Comparison of ENCODE assay signal across 8 cellular contexts in genomic region chr19:49816616-49817015, GRCh38. TPM values are rescaled to one million over a fixed set of nuclear protein-coding genes. Genes with fewer than 3 reads are reported as not detected.
A peak's percentile ranks its signal among the peaks of the same experiment; 100 is the strongest.
DNase-seq lines count a peak whose midpoint lies in the region; ATAC-seq and TF ChIP-seq lines count a peak whose summit lies in the region.

No MANE protein-coding gene starts in this region.

- H3K4me2 ChIP-seq in Karpas-422 (ENCODE audit: low read depth, low read length, poor library complexity, severe bottlenecking) = peak overlapping the region; percentile 77
- H3K4me2 ChIP-seq in mesendoderm (ENCODE audit: low read length) = no peak overlapping the region

- no peak overlapping the region for H3K56ac ChIP-seq in mesendoderm (ENCODE audit: low read length)

- H2BK120ac ChIP-seq in mesendoderm (ENCODE audit: low read depth, low read length) = no peak overlapping the region

- no peak overlapping the region for H3K18ac ChIP-seq in mesendoderm (ENCODE audit: low read length)

- H4K5ac ChIP-seq in mesendoderm (ENCODE audit: low read length) = no peak overlapping the region

- no peaks in the 10 kb centered on the region for H3K9me2 ChIP-seq in Karpas-422 (replicated peaks; ENCODE audit: insufficient read depth, low read length)

- H2AFZ ChIP-seq in Karpas-422 (ENCODE audit: low read length) = no peak overlapping the region

- TF ChIP-seq CTCF in 22Rv1 (IDR thresholded peaks at IDR 0.05) (no peak), dorsolateral prefrontal cortex (IDR thresholded peaks at IDR 0.05 in 54 of 56, conservative IDR thresholded peaks at IDR 0.05 in 2 of 56; ENCODE audit: low read depth in 1 of 56, partially characterized antibody in 56 of 56) (no peak), neural crest cell (conservative IDR thresholded peaks at IDR 0.05) (no peak)

- H3K23ac ChIP-seq in mesendoderm (ENCODE audit: low read length) = no peak overlapping the region

- H3K36me3 Mint-ChIP-seq in neural crest cell (ENCODE audit: low read depth) = no peaks in the 10 kb centered on the region

- no peaks in the 10 kb centered on the region for H3K27me3 Mint-ChIP-seq in neural crest cell (ENCODE audit: low read depth)

- H2BK15ac ChIP-seq in mesendoderm (replicated peaks; ENCODE audit: low read depth) = no peak overlapping the region

- H3K36me3 ChIP-seq in Karpas-422 (ENCODE audit: insufficient read depth, low read length) (peaks cover 7% of the 10 kb centered on the region; the same call in 1 of the 2 replicates), mesendoderm (ENCODE audit: control insufficient read depth, insufficient read depth, low read length) (no peaks in the 10 kb centered on the region)

- H3K79me2 ChIP-seq in Karpas-422 (ENCODE audit: low read length) = peaks cover 32% of the 10 kb centered on the region
- H3K79me2 ChIP-seq in mesendoderm (ENCODE audit: control insufficient read depth, insufficient read depth, low read length) = peaks cover 11% of the 10 kb centered on the region

- H4K20me1 ChIP-seq in Karpas-422 (ENCODE audit: insufficient read depth, low read depth, low read length) = no peaks in the 10 kb centered on the region

- H3K4me1 Mint-ChIP-seq in neural crest cell = peaks cover 52% of the 10 kb centered on the region

- no peak for ATAC-seq in left colon

- no peak overlapping the region for H3K27ac Mint-ChIP-seq in neural crest cell (ENCODE audit: unreplicated experiment)

- H3K27ac ChIP-seq in 22Rv1 = peak overlapping the region; percentile 82
- 0 out of 2 replicates have a peak overlapping the region, but pooled peaks have one; percentile 45 for H3K27ac ChIP-seq in Karpas-422 (ENCODE audit: low read length)
- H3K27ac ChIP-seq in dorsolateral prefrontal cortex = peak overlapping the region; percentile 63 to 100 (median 98)
- no peak overlapping the region for H3K27ac ChIP-seq in mesendoderm (ENCODE audit: low read depth, low read length)

- no peaks in the 10 kb centered on the region for H3K9me3 Mint-ChIP-seq in neural crest cell

- H3K4me1 ChIP-seq in Karpas-422 (ENCODE audit: low read length) (peaks cover 31% of the 10 kb centered on the region), mesendoderm (ENCODE audit: control insufficient read depth, low read depth, low read length) (no peaks in the 10 kb centered on the region)

- H2BK5ac ChIP-seq in mesendoderm (ENCODE audit: low read length) = no peak overlapping the region

- H3K9ac ChIP-seq in Karpas-422 (ENCODE audit: low read length) (no peak overlapping the region), mesendoderm (ENCODE audit: low read length) (no peak overlapping the region)

- H3K4me3 ChIP-seq in Karpas-422 (ENCODE audit: low read length) = no peak overlapping the region
- H3K4me3 ChIP-seq in dorsolateral prefrontal cortex = peak overlapping the region in 38 of 59 donors; percentile 58 to 97 (median 88)
- no peak overlapping the region for H3K4me3 ChIP-seq in mesendoderm (ENCODE audit: low read length)

- no peak overlapping the region for H3K4ac ChIP-seq in mesendoderm (ENCODE audit: low read depth, low read length)

- H3K4me3 Mint-ChIP-seq in neural crest cell = peak overlapping the region; percentile 65

- no peaks in the 10 kb centered on the region for H3K9me3 ChIP-seq in Karpas-422 (ENCODE audit: low read length)

- H4K8ac ChIP-seq in mesendoderm (ENCODE audit: low read depth, low read length) = no peak overlapping the region

- intact Hi-C loops in dorsolateral prefrontal cortex (cut with DNase I) = no loop called here
- intact Hi-C loops in left colon (cut with DNase I, micrococcal nuclease) = no loop called here

- H3K79me1 ChIP-seq in mesendoderm (ENCODE audit: low read length) = peaks cover 6% of the 10 kb centered on the region

- no CpG with 5 or more reads among the region's 16 CpGs for WGBS in mesendoderm (ENCODE audit: extremely low coverage, insufficient coverage, low lambda C conversion rate)

- H3K27me3 ChIP-seq in Karpas-422 (ENCODE audit: low read length) = no peaks in the 10 kb centered on the region
- no peaks in the 10 kb centered on the region for H3K27me3 ChIP-seq in dorsolateral prefrontal cortex
- H3K27me3 ChIP-seq in mesendoderm (ENCODE audit: insufficient read depth, low read length, poor library complexity) = no peaks in the 10 kb centered on the region

- DNase-seq in Karpas-422 (no peak), dorsolateral prefrontal cortex (no peak), neural crest cell (ENCODE audit: low read depth, low spot score) (no peak), left colon (no peak), NCI-H345 treated with DMSO at 0.1 percent for 48 hours (lab: John Stamatoyannopoulos, UW; ENCODE audit: unreplicated experiment) (no peak), mesendoderm (no peak), SHP77 treated with DMSO at 0.1 percent for 48 hours (lab: John Stamatoyannopoulos, UW) (no peak)

- no peak overlapping the region for H2AK5ac ChIP-seq in mesendoderm (ENCODE audit: low read length)

RNA-seq across cellular contexts. Expression of gene MED25, which starts 1.5 kb away (rescaled TPM):
- total RNA-seq in Karpas-422 (2014; rRNA removed; shearing (Covaris generic); ENCODE audit: low replicate concordance) = 37.8 and 40.5 TPM in 2 replicates
- 10 to 100 TPM; 42.6 to 78.6 (median 57.7) TPM for total RNA-seq in dorsolateral prefrontal cortex
- 80.8 and 85.4 TPM in 2 replicates for total RNA-seq in neural crest cell
- total RNA-seq in left colon = 10 to 100 TPM; 52.6 to 52.8 TPM
- polyA plus RNA-seq in mesendoderm (2013, experiment 1 of 2) = 42.3 TPM
- 43.2 TPM for polyA plus RNA-seq in mesendoderm (2013, experiment 2 of 2)

RNA-seq across cellular contexts. Expression of gene FUZ, which starts 3.5 kb away (rescaled TPM):
- 15.8 and 38.3 TPM in 2 replicates for total RNA-seq in Karpas-422 (2014; rRNA removed; shearing (Covaris generic); ENCODE audit: low replicate concordance)
- total RNA-seq in dorsolateral prefrontal cortex = 10 to 100 TPM; 24.0 to 83.9 (median 43.9) TPM
- total RNA-seq in neural crest cell = 37.5 and 38.0 TPM in 2 replicates
- 1 to 10 TPM; 7.6 to 10.0 TPM for total RNA-seq in left colon
- 11.5 TPM for polyA plus RNA-seq in mesendoderm (2013, experiment 1 of 2)
- polyA plus RNA-seq in mesendoderm (2013, experiment 2 of 2) = 11.6 TPM

RNA-seq across cellular contexts. Expression of gene PTOV1, which starts 34.3 kb away (rescaled TPM):
- total RNA-seq in Karpas-422 (2014; rRNA removed; shearing (Covaris generic); ENCODE audit: low replicate concordance) = 67.8 and 114 TPM in 2 replicates
- total RNA-seq in dorsolateral prefrontal cortex (100 to 1,000 TPM; 186 to 437 (median 239) TPM), neural crest cell (453 and 466 TPM in 2 replicates), left colon (10 to 100 TPM; 95.3 to 95.5 TPM)
- 156 TPM for polyA plus RNA-seq in mesendoderm (2013, experiment 1 of 2)
- 150 TPM for polyA plus RNA-seq in mesendoderm (2013, experiment 2 of 2)

RNA-seq across cellular contexts. Expression of gene AP2A1, which starts 49.8 kb away (rescaled TPM):
- 32.4 and 54.7 TPM in 2 replicates for total RNA-seq in Karpas-422 (2014; rRNA removed; shearing (Covaris generic); ENCODE audit: low replicate concordance)
- total RNA-seq in dorsolateral prefrontal cortex (100 to 1,000 TPM; 116 to 220 (median 173) TPM), neural crest cell (96.7 and 102 TPM in 2 replicates), left colon (10 to 100 TPM; 71.2 to 72.9 TPM)
- 53.3 TPM for polyA plus RNA-seq in mesendoderm (2013, experiment 1 of 2)
- 51.9 TPM for polyA plus RNA-seq in mesendoderm (2013, experiment 2 of 2)

RNA-seq across cellular contexts. Expression of gene PNKP, which starts 50.8 kb away (rescaled TPM):
- total RNA-seq in Karpas-422 (2014; rRNA removed; shearing (Covaris generic); ENCODE audit: low replicate concordance) = 49.4 and 101 TPM in 2 replicates
- 10 to 100 TPM; 26.3 to 92.5 (median 46.7) TPM for total RNA-seq in dorsolateral prefrontal cortex
- 131 and 135 TPM in 2 replicates for total RNA-seq in neural crest cell
- 10 to 100 TPM; 62.3 to 76.7 TPM for total RNA-seq in left colon
- 44.3 TPM for polyA plus RNA-seq in mesendoderm (2013, experiment 1 of 2)
- 43.9 TPM for polyA plus RNA-seq in mesendoderm (2013, experiment 2 of 2)

Comparison
In these comparisons a context has a peak if more than half of its experiments do, and no peak if none do; other contexts are left out.
1. H3K4me3 ChIP-seq: peak in dorsolateral prefrontal cortex (38 of 59); none in Karpas-422 (single experiment) and mesendoderm (single experiment).